In genomic region chr13:29543230-29544215, GRCh38 we compare ENCODE assay signal across 8 cellular contexts. TPM values are rescaled to one million over a fixed set of nuclear protein-coding genes. Genes with fewer than 3 reads are reported as not detected.
DNase-seq lines count a peak whose midpoint lies in the region; ATAC-seq and TF ChIP-seq lines count a peak whose summit lies in the region.

No MANE protein-coding gene starts in this region.

- no peaks in the 10 kb centered on the region for H3K27me3 ChIP-seq in fibroblast of lung (ENCODE audit: control insufficient read depth, insufficient read depth, low read length)

- H3K4me1 ChIP-seq in fibroblast of lung (ENCODE audit: control insufficient read depth, extremely low read depth, insufficient read depth, low read length) = no peaks in the 10 kb centered on the region

- H3K9me3 ChIP-seq in fibroblast of lung (ENCODE audit: control insufficient read depth, insufficient read depth, low read depth, low read length) = no peaks in the 10 kb centered on the region

- peaks cover 30% of the 10 kb centered on the region for H3K79me2 ChIP-seq in fibroblast of lung (ENCODE audit: control insufficient read depth, insufficient read depth, low read length)

- no peak for TF ChIP-seq CTCF in fibroblast of lung (conservative IDR thresholded peaks at IDR 0.05 in 1 of 2, IDR thresholded peaks at IDR 0.05 in 1 of 2; ENCODE audit: low read depth in 1 of 2, low read length in 2 of 2)

- no peak overlapping the region for H3K9ac ChIP-seq in fibroblast of lung (ENCODE audit: insufficient read depth, low read length)

- peaks cover 4% of the 10 kb centered on the region for H3K36me3 ChIP-seq in fibroblast of lung (ENCODE audit: control insufficient read depth, insufficient read depth, low read length)

- no peaks in the 10 kb centered on the region for H4K20me1 ChIP-seq in fibroblast of lung (ENCODE audit: control insufficient read depth, extremely low read depth, insufficient read depth, low read length)

- H3K27ac ChIP-seq in fibroblast of lung (ENCODE audit: insufficient read depth, low read length) = no peak overlapping the region

- no peak for DNase-seq in activated CD4-positive, CD25-positive, alpha-beta regulatory T cell treated with anti-CD3 and anti-CD28 coated beads, Interleukin-2, amount 50 U/mL, for 72 hours
- DNase-seq in fibroblast of lung (ENCODE audit: low read depth in 2 of 2) (peak; percentile 36 to 79), cardiac septum (ENCODE audit: low spot score) (no peak), dedifferentiated amniotic fluid mesenchymal stem cell (ENCODE audit: extremely low spot score) (no peak), DMS153 treated with DMSO at 0.1 percent for 48 hours (lab: John Stamatoyannopoulos, UW; ENCODE audit: unreplicated experiment) (no peak)

- no peak overlapping the region for H3K4me2 ChIP-seq in fibroblast of lung (ENCODE audit: extremely low read depth, insufficient read depth, low read length)

- peak; percentile 81 to 92 for ATAC-seq in activated CD4-positive, CD25-positive, alpha-beta regulatory T cell treated with anti-CD3 and anti-CD28 coated beads, Interleukin-2, amount 50 U/mL, for 24 hours
- ATAC-seq in HG02970 (IDR thresholded peaks at IDR 0.05; ENCODE audit: low FRiP score, unreplicated experiment) (peak; percentile 73), SK-N-SH treated with all-trans-retinoic acid at 6 μM for 48 hours (peak; percentile 67)

- intact Hi-C loops in cardiac septum (cut with DNase I) = no loop called here

- no peak overlapping the region for H3K4me3 ChIP-seq in fibroblast of lung (replicated peaks in 1 of 4; ENCODE audit: control extremely low read depth in 1 of 4, insufficient read depth in 1 of 4, low read depth in 3 of 4, low read length in 4 of 4)

- H2AFZ ChIP-seq in fibroblast of lung (ENCODE audit: low read length) = no peak overlapping the region

TF ChIP-seq in SK-N-SH treated with all-trans-retinoic acid at 6 μM for 48 hours, 23 proteins besides CTCF, POLR2A, EP300 and RAD21:
- TF ChIP-seq PATZ1 (CRISPR knock-in tag; IDR thresholded peaks at IDR 0.05; ENCODE audit: borderline replicate concordance) = no peak
- TF ChIP-seq GLIS3 (CRISPR knock-in tag; IDR thresholded peaks at IDR 0.05) = no peak
- no peak for TF ChIP-seq CSDC2 (CRISPR knock-in tag; IDR thresholded peaks at IDR 0.05)
- TF ChIP-seq RARB (CRISPR knock-in tag; IDR thresholded peaks at IDR 0.05) = no peak
- no peak for TF ChIP-seq OSR1 (CRISPR knock-in tag; IDR thresholded peaks at IDR 0.05)
- TF ChIP-seq TSHZ2 (CRISPR knock-in tag; IDR thresholded peaks at IDR 0.05) = no peak
- TF ChIP-seq ZFP30 (CRISPR knock-in tag; IDR thresholded peaks at IDR 0.05) = no peak
- no peak for TF ChIP-seq ZNF70 (CRISPR knock-in tag; IDR thresholded peaks at IDR 0.05)
- no peak for TF ChIP-seq ZNF565 (CRISPR knock-in tag; conservative IDR thresholded peaks at IDR 0.05; ENCODE audit: low read depth)
- no peak for TF ChIP-seq CREB5 (CRISPR knock-in tag; IDR thresholded peaks at IDR 0.05; ENCODE audit: low read depth)
- TF ChIP-seq SNAI2 (CRISPR knock-in tag; IDR thresholded peaks at IDR 0.05) = no peak
- TF ChIP-seq TOX (CRISPR knock-in tag; IDR thresholded peaks at IDR 0.05; ENCODE audit: borderline replicate concordance) = no peak
- no peak for TF ChIP-seq ISL1 (CRISPR knock-in tag; IDR thresholded peaks at IDR 0.05)
- no peak for TF ChIP-seq ESRRG (CRISPR knock-in tag; IDR thresholded peaks at IDR 0.05)
- TF ChIP-seq POU6F1 (CRISPR knock-in tag; IDR thresholded peaks at IDR 0.05; ENCODE audit: borderline replicate concordance, low read depth) = no peak

RNA-seq across cellular contexts. Expression of gene SLC7A1, which starts 52.0 kb away (rescaled TPM):
- total RNA-seq in fibroblast of lung (18.0 and 26.6 TPM in 2 replicates), cardiac septum (30.7 TPM)
- 15.4 and 20.5 TPM in 2 replicates for polyA plus RNA-seq in fibroblast of lung
- polyA plus RNA-seq in fibroblast of lung (2012) = 21.2 and 23.7 TPM in 2 replicates
- polyA minus RNA-seq in fibroblast of lung (ENCODE audit: low replicate concordance) = 83.6 and 99.7 TPM in 2 replicates

Comparison
In these comparisons a context has a peak if more than half of its experiments do, and no peak if none do; other contexts are left out.
1. DNase-seq: peak in fibroblast of lung (2 of 2); none in activated CD4-positive, CD25-positive, alpha-beta regulatory T cell treated with anti-CD3 and anti-CD28 coated beads, Interleukin-2, amount 50 U/mL, for 72 hours (single experiment), cardiac septum (single experiment), dedifferentiated amniotic fluid mesenchymal stem cell (single experiment) and DMS153 treated with DMSO at 0.1 percent for 48 hours (single experiment).
2. Peak in every context shown above with its lines, with median percentiles within 50 percentile points of each other: ATAC-seq.